In the genomic region with DNA sequence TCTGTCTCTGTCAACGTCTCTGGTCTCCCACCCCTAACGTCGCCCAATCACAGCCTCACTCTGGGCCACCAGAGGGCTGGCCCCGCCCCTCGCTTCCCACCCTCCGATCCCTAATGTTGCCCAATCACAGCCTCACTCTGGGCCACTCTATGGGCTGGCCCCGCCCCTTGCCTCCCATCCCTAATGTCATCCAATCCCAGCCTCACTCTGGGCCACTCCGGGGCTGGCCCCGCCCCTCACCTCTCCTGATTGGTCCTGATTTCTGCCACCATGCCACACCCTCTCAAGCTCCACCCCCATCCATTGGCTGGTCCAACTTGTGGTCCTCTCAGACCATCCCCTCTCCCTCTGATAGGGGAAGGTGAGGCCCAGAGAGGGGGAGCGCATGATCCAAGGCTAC, we compare ENCODE assay signal across 12 cellular contexts. TPM values are rescaled to one million over a fixed set of nuclear protein-coding genes. Genes with fewer than 3 reads are reported as not detected.
DNase-seq lines count a peak whose midpoint lies in the region; ATAC-seq and TF ChIP-seq lines count a peak whose summit lies in the region.
"Had no signal": no experiment of that assay in that cellular context is flagged by ENCODE, and none has a peak within 500 bp of the region (broad histone marks: within the 10 kb centered on the region; RNA-seq: fewer than 3 reads in every experiment).

No MANE protein-coding gene starts in this region.

- H3K9me3 ChIP-seq in mucosa of descending colon, result peaks cover 4% of the 10 kb centered on the region
- H3K9me3 ChIP-seq: vagina had no signal

- no peaks in the 10 kb centered on the region for H3K36me3 ChIP-seq in H7 (replicated peaks; ENCODE audit: control insufficient read depth, insufficient read depth, low read length)
- H3K36me3 ChIP-seq in mucosa of descending colon (ENCODE audit: low read depth), result no peaks in the 10 kb centered on the region
- H3K36me3 ChIP-seq: vagina had no signal

- no peak overlapping the region for H3K4me3 Mint-ChIP-seq in activated CD4-positive, alpha-beta T cell treated with anti-CD3 and anti-CD28 coated beads, Interleukin-2, amount 10 ng/mL, durations not matched to agents 24 days and 14 days

- H3K27me3 ChIP-seq in H7 (ENCODE audit: control insufficient read depth, insufficient read depth, low read length), result no peaks in the 10 kb centered on the region
- H3K27me3 ChIP-seq: vagina had no signal

- H3K4me1 Mint-ChIP-seq in activated CD4-positive, alpha-beta T cell treated with anti-CD3 and anti-CD28 coated beads, Interleukin-2, amount 10 ng/mL, durations not matched to agents 24 days and 14 days, result no peaks in the 10 kb centered on the region

- TF ChIP-seq CTCF in mucosa of descending colon (IDR thresholded peaks at IDR 0.05) (no peak), GM13976 (IDR thresholded peaks at IDR 0.05; ENCODE audit: borderline replicate concordance, control extremely low read depth, extremely low read depth, insufficient read depth, missing control alignments) (no peak)

- intact Hi-C loops in activated CD4-positive, alpha-beta T cell treated with anti-CD3 and anti-CD28 coated beads, Interleukin-2, amount 10 ng/mL, durations not matched to agents 24 days and 14 days (cut with micrococcal nuclease), result no loop called here
- intact Hi-C loops in mucosa of descending colon (cut with DNase I, micrococcal nuclease), result no loop called here

- no peaks in the 10 kb centered on the region for H3K27me3 Mint-ChIP-seq in activated CD4-positive, alpha-beta T cell treated with anti-CD3 and anti-CD28 coated beads, Interleukin-2, amount 10 ng/mL, durations not matched to agents 24 days and 14 days

- H3K9me3 Mint-ChIP-seq in activated CD4-positive, alpha-beta T cell treated with anti-CD3 and anti-CD28 coated beads, Interleukin-2, amount 10 ng/mL, durations not matched to agents 24 days and 14 days, result peaks cover 10% of the 10 kb centered on the region

- ATAC-seq in mucosa of descending colon, result peak; percentile 19

- H3K4me1 ChIP-seq in mucosa of descending colon (ENCODE audit: low read depth), result no peaks in the 10 kb centered on the region
- H3K4me1 ChIP-seq: vagina had no signal

- DNase-seq in activated CD4-positive, alpha-beta T cell treated with anti-CD3 and anti-CD28 coated beads for 48 hours, result peak; percentile 53
- no peak for DNase-seq in activated CD4-positive, alpha-beta T cell treated with anti-CD3 and anti-CD28 coated beads, Interleukin-2, amount 10 ng/mL, durations not matched to agents 24 days and 14 days
- DNase-seq in H7 (peak; percentile 93), SK-MEL-5 (ENCODE audit: low read depth, low spot score) (peak; percentile 75), mucosa of descending colon (no peak), pons (ENCODE audit: low spot score) (no peak), hippocampal formation (lab: John Stamatoyannopoulos, UW) (no peak), GM13976 (ENCODE audit: low spot score) (no peak)
- DNase-seq: activated T-cell treated with anti-CD3 and anti-CD28 coated beads, Interleukin-2, amount 50 U/mL, for 1 hour; cortex of kidney; mammary epithelial cell had no signal

- no peak overlapping the region for H3K27ac Mint-ChIP-seq in activated CD4-positive, alpha-beta T cell treated with anti-CD3 and anti-CD28 coated beads, Interleukin-2, amount 10 ng/mL, durations not matched to agents 24 days and 14 days

- in situ Hi-C loops in SK-MEL-5 (cut with HindIII; ENCODE audit: low pct_unique_long_range_greater_than_20kb, low sequenced_read_pairs) (no loop called here), GM13976 (cut with MboI; ENCODE audit: low sequenced_read_pairs, unreplicated experiment) (no loop called here)

- H3K36me3 Mint-ChIP-seq in activated CD4-positive, alpha-beta T cell treated with anti-CD3 and anti-CD28 coated beads, Interleukin-2, amount 10 ng/mL, durations not matched to agents 24 days and 14 days (ENCODE audit: low read depth), result no peaks in the 10 kb centered on the region

- H3K4me3 ChIP-seq in H7 (ENCODE audit: insufficient read depth, low read depth, low read length) (no peak overlapping the region), mucosa of descending colon (no peak overlapping the region)
- H3K4me3 ChIP-seq: vagina had no signal

RNA-seq across cellular contexts. Expression of a gene that starts 24.9 kb away (rescaled TPM):
- 0.12 and 0.19 TPM in 2 replicates for total RNA-seq in activated CD4-positive, alpha-beta T cell treated with anti-CD3 and anti-CD28 coated beads, Interleukin-2, amount 10 ng/mL, durations not matched to agents 24 days and 14 days
- total RNA-seq in H7 (2014; rRNA removed; shearing (Covaris generic)), result 1.4 and 2.5 TPM in 2 replicates
- total RNA-seq in SK-MEL-5 (2014; rRNA removed; shearing (Covaris generic)), result not detected in 2 replicates
- 0.21 and 1.3 TPM in 2 replicates for polyA plus RNA-seq in SK-MEL-5 (2015; cell fraction: cytosol; rRNA removed)
- polyA plus RNA-seq in SK-MEL-5 (2015; cell fraction: nucleus; rRNA removed), result 0.26 and 1.3 TPM in 2 replicates
- total RNA-seq in mucosa of descending colon, result 1 to 10 TPM in 1 of 3 donors, under 1 TPM in 2; 0.75 to 2.7 (median 0.79) TPM
- total RNA-seq: vagina had no signal

Comparison
In these comparisons a context has a peak if more than half of its experiments do, and no peak if none do; other contexts are left out.
1. DNase-seq: peak in activated CD4-positive, alpha-beta T cell treated with anti-CD3 and anti-CD28 coated beads for 48 hours (single experiment), H7 (single experiment) and SK-MEL-5 (single experiment); none in activated CD4-positive, alpha-beta T cell treated with anti-CD3 and anti-CD28 coated beads, Interleukin-2, amount 10 ng/mL, durations not matched to agents 24 days and 14 days (single experiment), mucosa of descending colon (0 of 3), pons (single experiment), hippocampal formation (0 of 2) and GM13976 (single experiment).